In genomic region chr17:48818361-48818841, GRCh38 we compare ENCODE assay signal across 16 cellular contexts. TPM values are rescaled to one million over a fixed set of nuclear protein-coding genes. Genes with fewer than 3 reads are reported as not detected.
A peak's percentile ranks its signal among the peaks of the same experiment; 100 is the strongest.
DNase-seq lines count a peak whose midpoint lies in the region; ATAC-seq and TF ChIP-seq lines count a peak whose summit lies in the region.
"Had no signal": no experiment of that assay in that cellular context is flagged by ENCODE, and none has a peak within 500 bp of the region (broad histone marks: within the 10 kb centered on the region; RNA-seq: fewer than 3 reads in every experiment).

No MANE protein-coding gene starts in this region.

- intact Hi-C loops in natural killer cell (cut with micrococcal nuclease) = no loop called here

- H3K9me3 ChIP-seq in iPS-20b (ENCODE audit: insufficient read depth, low read depth, low read length) (no peaks in the 10 kb centered on the region), MG63 (no peaks in the 10 kb centered on the region)
- H3K9me3 ChIP-seq: breast epithelium, transverse colon had no signal

- H3K4me3 ChIP-seq in iPS-20b (ENCODE audit: low read length) = peak overlapping the region; percentile 96; the same call in 1 of the 2 replicates
- H3K4me3 ChIP-seq in MG63 = no peak overlapping the region
- no peak overlapping the region for H3K4me3 ChIP-seq in foreskin fibroblast (ENCODE audit: low read depth in 1 of 2, low read length in 2 of 2)
- H3K4me3 ChIP-seq: breast epithelium, transverse colon had no signal

- H3K27me3 Mint-ChIP-seq in natural killer cell treated with Interleukin-12 subunit alpha and Interleukin-12 subunit beta and Interleukin-15 and Interleukin-18, amount 100 ng/mL, for 72 hours = peaks cover 19 to 28% of the 10 kb centered on the region in 2 donors
- peaks cover 20 to 23% of the 10 kb centered on the region in 2 donors for H3K27me3 Mint-ChIP-seq in natural killer cell (ENCODE audit: low read depth in 2 of 2)

- TF ChIP-seq CTCF in natural killer cell (IDR thresholded peaks at IDR 0.05) (no peak), foreskin fibroblast (IDR thresholded peaks at IDR 0.05; ENCODE audit: low read depth, low read length) (no peak)

- H3K27me3 ChIP-seq in iPS-20b (ENCODE audit: insufficient read depth, low read length) = peaks cover 22% of the 10 kb centered on the region
- H3K27me3 ChIP-seq in MG63 = peaks cover 7% of the 10 kb centered on the region

- H3K4me1 Mint-ChIP-seq in natural killer cell treated with Interleukin-12 subunit alpha and Interleukin-12 subunit beta and Interleukin-15 and Interleukin-18, amount 100 ng/mL, for 72 hours (ENCODE audit: low read depth in 2 of 2) = peaks cover 16% of the 10 kb centered on the region in 2 donors
- H3K4me1 Mint-ChIP-seq in natural killer cell = peaks cover 10% of the 10 kb centered on the region in 2 donors

- peak overlapping the region; percentile 62 for H3K27ac ChIP-seq in iPS-20b (ENCODE audit: low read length)
- H3K27ac ChIP-seq: breast epithelium, transverse colon had no signal

- H3K4me3 Mint-ChIP-seq in natural killer cell treated with Interleukin-12 subunit alpha and Interleukin-12 subunit beta and Interleukin-15 and Interleukin-18, amount 100 ng/mL, for 72 hours = peak overlapping the region; percentile 38
- no peak overlapping the region for H3K4me3 Mint-ChIP-seq in natural killer cell

- H3K9me3 Mint-ChIP-seq in natural killer cell treated with Interleukin-12 subunit alpha and Interleukin-12 subunit beta and Interleukin-15 and Interleukin-18, amount 100 ng/mL, for 72 hours = no peaks in the 10 kb centered on the region
- H3K9me3 Mint-ChIP-seq in natural killer cell = no peaks in the 10 kb centered on the region

- DNase-seq in natural killer cell treated with Interleukin-12 subunit alpha and Interleukin-12 subunit beta and Interleukin-15 and Interleukin-18, amount 100 ng/mL, for 72 hours (ENCODE audit: low spot score) = no peak
- DNase-seq in natural killer cell (no peak), SHP77 treated with DMSO at 0.1 percent for 48 hours (lab: John Stamatoyannopoulos, UW) (peak; percentile 83), MG63 (no peak), HUDEP-2 (lab: John Stamatoyannopoulos, UW; ENCODE audit: unreplicated experiment in 76 of 76) (no peak), foreskin fibroblast (no peak)
- DNase-seq: effector CD8-positive, alpha-beta T cell; foreskin melanocyte; islet precursor cell; right cardiac atrium; stimulated activated CD4-positive, alpha-beta T cell treated with anti-CD3 and anti-CD28 coated beads, Interleukin-2, amount 100 ng/mL, for 48 hours; transverse colon had no signal

- no peak for ATAC-seq in natural killer cell treated with Interleukin-12 subunit alpha and Interleukin-12 subunit beta and Interleukin-15 and Interleukin-18, amount 100 ng/mL, for 72 hours
- ATAC-seq in natural killer cell (no peak), HG03378 (IDR thresholded peaks at IDR 0.05; ENCODE audit: unreplicated experiment) (no peak)
- ATAC-seq: right cardiac atrium had no signal

- H3K36me3 ChIP-seq in iPS-20b (ENCODE audit: insufficient read depth, low read depth, low read length) (no peaks in the 10 kb centered on the region), MG63 (no peaks in the 10 kb centered on the region)
- H3K36me3 ChIP-seq: breast epithelium, transverse colon had no signal

- no peak overlapping the region for H3K27ac Mint-ChIP-seq in natural killer cell treated with Interleukin-12 subunit alpha and Interleukin-12 subunit beta and Interleukin-15 and Interleukin-18, amount 100 ng/mL, for 72 hours
- H3K27ac Mint-ChIP-seq in natural killer cell = no peak overlapping the region

- H3K9ac ChIP-seq in iPS-20b (ENCODE audit: low read depth, low read length) = peak overlapping the region; percentile 47; the same call in 1 of the 2 replicates

- no peaks in the 10 kb centered on the region for H3K36me3 Mint-ChIP-seq in natural killer cell treated with Interleukin-12 subunit alpha and Interleukin-12 subunit beta and Interleukin-15 and Interleukin-18, amount 100 ng/mL, for 72 hours
- H3K36me3 Mint-ChIP-seq in natural killer cell = no peaks in the 10 kb centered on the region

- H3K4me1 ChIP-seq in iPS-20b (ENCODE audit: insufficient read depth, low read length) = peaks cover 16% of the 10 kb centered on the region; the same call in 1 of the 2 replicates
- H3K4me1 ChIP-seq: breast epithelium had no signal

RNA-seq across cellular contexts. Expression of gene TTLL6, which starts 1.4 kb away (rescaled TPM):
- not detected for total RNA-seq in natural killer cell treated with Interleukin-12 subunit alpha and Interleukin-12 subunit beta and Interleukin-15 and Interleukin-18, amount 100 ng/mL, for 72 hours
- not detected for total RNA-seq in natural killer cell
- not detected in 2 replicates for total RNA-seq in MG63 (2014; rRNA removed; shearing (Covaris generic); ENCODE audit: low replicate concordance)
- total RNA-seq: activated CD8-positive, alpha-beta memory T cell treated with anti-CD3 and anti-CD28 coated beads for 36 hours had no signal

RNA-seq across cellular contexts. Expression of gene CALCOCO2, which starts 12.4 kb away (rescaled TPM):
- total RNA-seq in natural killer cell treated with Interleukin-12 subunit alpha and Interleukin-12 subunit beta and Interleukin-15 and Interleukin-18, amount 100 ng/mL, for 72 hours = 100 to 1,000 TPM; 118 to 166 TPM
- total RNA-seq in natural killer cell = 100 to 1,000 TPM; 175 to 188 (median 179) TPM
- total RNA-seq in MG63 (2014; rRNA removed; shearing (Covaris generic); ENCODE audit: low replicate concordance) = 19.2 and 61.2 TPM in 2 replicates
